14 cellular contexts compared by ENCODE assay signal in genomic region chrX:135154688-135155087, GRCh38. TPM values are rescaled to one million over a fixed set of nuclear protein-coding genes. Genes with fewer than 3 reads are reported as not detected.
"Had no signal": no experiment of that assay in that cellular context is flagged by ENCODE, and none has a peak within 500 bp of the region (broad histone marks: within the 10 kb centered on the region; RNA-seq: fewer than 3 reads in every experiment).

No MANE protein-coding gene starts in this region.

RNA-seq across cellular contexts. Expression of gene CT55, which starts 16.5 kb away (rescaled TPM):
- total RNA-seq: stomach, subcutaneous adipose tissue, suprapubic skin, temporal lobe, thoracic aorta, thyroid gland, tibial nerve, transverse colon, upper lobe of left lung, upper lobe of right lung, ureter, urinary bladder, uterus, vagina had no signal
- polyA plus RNA-seq: stomach, urinary bladder had no signal

RNA-seq across cellular contexts. Expression of gene ETDB, which starts 34.4 kb away (rescaled TPM):
- total RNA-seq: stomach, subcutaneous adipose tissue, suprapubic skin, temporal lobe, thoracic aorta, thyroid gland, tibial nerve, transverse colon, upper lobe of left lung, upper lobe of right lung, ureter, urinary bladder, uterus, vagina had no signal
- polyA plus RNA-seq: stomach, urinary bladder had no signal
